Comparison of ENCODE assay signal across 9 cellular contexts in genomic region chr17:50865868-50866260, GRCh38. TPM values are rescaled to one million over a fixed set of nuclear protein-coding genes. Genes with fewer than 3 reads are reported as not detected.
DNase-seq lines count a peak whose midpoint lies in the region; ATAC-seq and TF ChIP-seq lines count a peak whose summit lies in the region.
"Had no signal": no experiment of that assay in that cellular context is flagged by ENCODE, and none has a peak within 500 bp of the region (broad histone marks: within the 10 kb centered on the region; RNA-seq: fewer than 3 reads in every experiment).

No MANE protein-coding gene starts in this region.

- intact Hi-C loops in Calu3 (cut with micrococcal nuclease; ENCODE audit: unreplicated experiment), result loop anchor here (2.0 to 10.0 kb wide), 3 partner anchors 27 to 289 kb away; partner anchors contain the start of gene NME1

- CTCF ChIA-PET in Calu3 (lab: Charles Lee), result interaction anchor here (0.6 to 5.9 kb wide), 15 partner anchors 13 to 287 kb away, joined by 3 to 68 read pairs (median 5); partner anchors contain the start of gene NME1
- CTCF ChIA-PET in activated CD4-positive, alpha-beta memory T cell treated with anti-CD3 and anti-CD28 coated beads, Interleukin-2, amount 10 ng/mL, durations not matched to agents 7 days and 5 days (lab: Charles Lee), result interaction anchor here (0.5 to 3.8 kb wide), 11 partner anchors 12 to 287 kb away, joined by 3 to 47 read pairs (median 8); partner anchors contain the start of gene NME1

- H3K27ac ChIP-seq in iPS-18a (ENCODE audit: low read length), result no peak overlapping the region
- H3K27ac ChIP-seq in stomach smooth muscle (ENCODE audit: low read length), result peak overlapping the region; percentile 100

- no peaks in the 10 kb centered on the region for H3K27me3 Mint-ChIP-seq in Calu3 (ENCODE audit: unreplicated experiment)
- no peaks in the 10 kb centered on the region for H3K27me3 Mint-ChIP-seq in activated CD4-positive, alpha-beta memory T cell treated with anti-CD3 and anti-CD28 coated beads, Interleukin-2, amount 10 ng/mL, durations not matched to agents 7 days and 5 days

- no peaks in the 10 kb centered on the region for H3K27me3 ChIP-seq in iPS-18a (ENCODE audit: control insufficient read depth, insufficient read depth, low read length)
- H3K27me3 ChIP-seq in stomach smooth muscle (ENCODE audit: control insufficient read depth in 1 of 2, insufficient read depth in 2 of 2, low read length in 2 of 2), result no peaks in the 10 kb centered on the region

- peak overlapping the region; percentile 96 for H3K27ac Mint-ChIP-seq in Calu3 (ENCODE audit: unreplicated experiment)
- peak overlapping the region; percentile 78 for H3K27ac Mint-ChIP-seq in activated CD4-positive, alpha-beta memory T cell treated with anti-CD3 and anti-CD28 coated beads, Interleukin-2, amount 10 ng/mL, durations not matched to agents 7 days and 5 days

- H3K4me3 ChIP-seq in iPS-18a (ENCODE audit: low read length) (peak overlapping the region; percentile 100), stomach smooth muscle (ENCODE audit: low read length in 2 of 2) (peak overlapping the region; percentile 75 to 95)

- BruUV-seq in Calu3 (replicated peaks; lab: Mats Ljungman, UMichigan), result no TSS peak

- H3K9ac ChIP-seq in iPS-18a (ENCODE audit: low read length), result peak overlapping the region; percentile 87
- H3K9ac ChIP-seq in stomach smooth muscle (ENCODE audit: low read length in 2 of 2), result peak overlapping the region; percentile 78 to 93

- no peaks in the 10 kb centered on the region for H3K9me3 ChIP-seq in iPS-18a (ENCODE audit: control insufficient read depth, low read depth, low read length)
- no peaks in the 10 kb centered on the region for H3K9me3 ChIP-seq in stomach smooth muscle (ENCODE audit: control insufficient read depth in 2 of 2, low read length in 2 of 2)

- TF ChIP-seq CTCF in Calu3 (IDR thresholded peaks at IDR 0.05; ENCODE audit: unreplicated experiment), result no peak

- H3K36me3 Mint-ChIP-seq in Calu3 (ENCODE audit: insufficient read depth, unreplicated experiment), result peaks cover 75% of the 10 kb centered on the region
- peaks cover 47% of the 10 kb centered on the region for H3K36me3 Mint-ChIP-seq in activated CD4-positive, alpha-beta memory T cell treated with anti-CD3 and anti-CD28 coated beads, Interleukin-2, amount 10 ng/mL, durations not matched to agents 7 days and 5 days (ENCODE audit: low read depth)

- H3K4me3 Mint-ChIP-seq in Calu3 (ENCODE audit: low read depth, unreplicated experiment), result peak overlapping the region; percentile 78
- peak overlapping the region; percentile 89 for H3K4me3 Mint-ChIP-seq in activated CD4-positive, alpha-beta memory T cell treated with anti-CD3 and anti-CD28 coated beads, Interleukin-2, amount 10 ng/mL, durations not matched to agents 7 days and 5 days

- H3K9me3 Mint-ChIP-seq in Calu3 (ENCODE audit: low read depth, unreplicated experiment), result no peaks in the 10 kb centered on the region
- no peaks in the 10 kb centered on the region for H3K9me3 Mint-ChIP-seq in activated CD4-positive, alpha-beta memory T cell treated with anti-CD3 and anti-CD28 coated beads, Interleukin-2, amount 10 ng/mL, durations not matched to agents 7 days and 5 days

- peaks cover 12% of the 10 kb centered on the region for H3K4me1 ChIP-seq in iPS-18a (ENCODE audit: control insufficient read depth, low read depth, low read length)
- H3K4me1 ChIP-seq in stomach smooth muscle (ENCODE audit: control insufficient read depth, insufficient read depth, low read length), result peaks cover 34% of the 10 kb centered on the region

- POLR2A ChIA-PET in activated CD4-positive, alpha-beta memory T cell treated with anti-CD3 and anti-CD28 coated beads, Interleukin-2, amount 10 ng/mL, durations not matched to agents 7 days and 5 days (lab: Charles Lee), result interaction anchor here (0.9 to 10.8 kb wide), 40 partner anchors 9 to 382 kb away, joined by 3 to 457 read pairs (median 8); partner anchors contain the start of genes LUC7L3, NME1, NME2 and SPAG9

- H3K36me3 ChIP-seq in iPS-18a (ENCODE audit: control insufficient read depth, low read depth, low read length) (peaks cover 23% of the 10 kb centered on the region), stomach smooth muscle (ENCODE audit: control insufficient read depth in 2 of 2, insufficient read depth in 2 of 2, low read length in 2 of 2) (peaks cover 10 to 11% of the 10 kb centered on the region in 2 donors)

- H3K4me1 Mint-ChIP-seq in Calu3 (ENCODE audit: low read depth, unreplicated experiment), result peaks cover 31% of the 10 kb centered on the region
- H3K4me1 Mint-ChIP-seq in activated CD4-positive, alpha-beta memory T cell treated with anti-CD3 and anti-CD28 coated beads, Interleukin-2, amount 10 ng/mL, durations not matched to agents 7 days and 5 days, result peaks cover 47% of the 10 kb centered on the region

- DNase-seq in Calu3, result no peak
- no peak for DNase-seq in activated CD4-positive, alpha-beta memory T cell treated with anti-CD3 and anti-CD28 coated beads, Interleukin-2, amount 10 ng/mL, durations not matched to agents 7 days and 5 days
- DNase-seq in hypothalamus (lab: John Stamatoyannopoulos, UW), result no peak
- DNase-seq in DMS 273 (lab: John Stamatoyannopoulos, UW; ENCODE audit: unreplicated experiment), result no peak
- no peak for DNase-seq in activated gamma-delta T cell treated with Interleukin-2 at 50 U/mL for 16 hours

- peak; percentile 3 for ATAC-seq in HG02571 (IDR thresholded peaks at IDR 0.05; ENCODE audit: unreplicated experiment)

RNA-seq across cellular contexts. Expression of gene TOB1, which starts 0.3 kb away (rescaled TPM):
- 177 and 241 TPM in 2 replicates for total RNA-seq in Calu3 (2022)
- total RNA-seq in activated CD4-positive, alpha-beta memory T cell treated with anti-CD3 and anti-CD28 coated beads, Interleukin-2, amount 10 ng/mL, durations not matched to agents 7 days and 5 days, result 100 to 1,000 TPM; 121 to 124 TPM

RNA-seq across cellular contexts. Expression of gene WFIKKN2, which starts 30.5 kb away (rescaled TPM):
- total RNA-seq in Calu3 (2022), result not detected in 2 replicates
- total RNA-seq in activated CD4-positive, alpha-beta memory T cell treated with anti-CD3 and anti-CD28 coated beads, Interleukin-2, amount 10 ng/mL, durations not matched to agents 7 days and 5 days, result not detected
- total RNA-seq: LHCN-M2 had no signal
